In genomic region chr14:76389841-76390240, GRCh38 we compare ENCODE assay signal across 35 cellular contexts. TPM values are rescaled to one million over a fixed set of nuclear protein-coding genes. Genes with fewer than 3 reads are reported as not detected.
"Had no signal": no experiment of that assay in that cellular context is flagged by ENCODE, and none has a peak within 500 bp of the region (broad histone marks: within the 10 kb centered on the region; RNA-seq: fewer than 3 reads in every experiment).

No MANE protein-coding gene starts in this region.

- H3K27me3 ChIP-seq: body of pancreas, brain microvascular endothelial cell had no signal

- H3K9me3 ChIP-seq: adrenal gland, body of pancreas, breast epithelium had no signal

- FAIRE-seq: astrocyte, TTC549 had no signal

- ATAC-seq: activated CD8-positive, alpha-beta T cell treated with anti-CD3 and anti-CD28 coated beads for 36 hours; activated naive CD4-positive, alpha-beta T cell treated with anti-CD3 and anti-CD28 coated beads, Interleukin-2, amount 50 U/mL, for 72 hours; activated T-cell treated with anti-CD3 and anti-CD28 coated beads, Interleukin-2, amount 50 U/mL, for 4 hours; activated T-cell treated with anti-CD3 and anti-CD28 coated beads, Interleukin-2, amount 50 U/mL, for 72 hours; activated T-helper 17 cell treated with anti-CD3 and anti-CD28 coated beads, Interleukin-2, amount 50 U/mL, for 72 hours; body of pancreas had no signal

- H3K36me3 ChIP-seq: adrenal gland, brain microvascular endothelial cell, breast epithelium had no signal

- H3K27ac ChIP-seq: adrenal gland, body of pancreas, brain microvascular endothelial cell, breast epithelium, VCaP had no signal

- H3K4me1 ChIP-seq: adrenal gland, body of pancreas, breast epithelium had no signal

- DNase-seq: activated B cell treated with CpG ODN at 0.5 μM for 24 hours; activated CD4-positive, alpha-beta memory T cell treated with anti-CD3 and anti-CD28 coated beads for 36 hours; activated CD4-positive, alpha-beta T cell treated with anti-CD3 and anti-CD28 coated beads for 4 hours; activated CD4-positive, alpha-beta T cell treated with anti-CD3 and anti-CD28 coated beads, Interleukin-2, amount 10 ng/mL, durations not matched to agents 24 days and 14 days; activated CD4-positive, alpha-beta T cell treated with anti-CD3 and anti-CD28 coated beads, Interleukin-2, amount 50 U/mL, for 1 hour; activated CD4-positive, alpha-beta T cell treated with anti-CD3 and anti-CD28 coated beads, Interleukin-2, amount 50 U/mL, for 4 hours; activated CD4-positive, CD25-positive, alpha-beta regulatory T cell treated with anti-CD3 and anti-CD28 coated beads, Interleukin-2, amount 50 U/mL, for 72 hours; activated CD8-positive, alpha-beta memory T cell treated with anti-CD3 and anti-CD28 coated beads, Interleukin-2, amount 50 U/mL, for 4 hours; activated CD8-positive, alpha-beta T cell treated with anti-CD3 and anti-CD28 coated beads for 36 hours; activated effector memory CD4-positive, alpha-beta T cell treated with anti-CD3 and anti-CD28 coated beads, Interleukin-2, amount 50 U/mL, for 16 hours; activated gamma-delta T cell treated with Interleukin-2 at 50 U/mL for 16 hours; activated naive CD4-positive, alpha-beta T cell; activated naive CD4-positive, alpha-beta T cell treated with anti-CD3 and anti-CD28 coated beads for 36 hours; activated naive CD4-positive, alpha-beta T cell treated with anti-CD3 and anti-CD28 coated beads, Interleukin-2, amount 50 U/mL, for 16 hours; activated naive CD8-positive, alpha-beta T cell treated with anti-CD3 and anti-CD28 coated beads for 36 hours; activated T-cell treated with anti-CD3 and anti-CD28 coated beads for 4 hours; activated T-cell treated with anti-CD3 and anti-CD28 coated beads, Interleukin-2, amount 50 U/mL, for 1 hour; activated T-cell treated with anti-CD3 and anti-CD28 coated beads, Interleukin-2, amount 50 U/mL, for 4 hours; activated T-cell treated with anti-CD3 and anti-CD28 coated beads, Interleukin-2, amount 50 U/mL, for 72 hours; adrenal gland; amniotic stem cell; aorta; body of pancreas; brain microvascular endothelial cell; central memory CD4-positive, alpha-beta T cell; T-helper 1 cell; T-helper 2 cell; T-helper 9 cell had no signal

- H3K4me3 ChIP-seq: adrenal gland, body of pancreas, breast epithelium had no signal

RNA-seq across cellular contexts. Expression of gene ESRRB, which starts 13.9 kb away (rescaled TPM):
- total RNA-seq: activated CD8-positive, alpha-beta memory T cell treated with anti-CD3 and anti-CD28 coated beads for 36 hours; activated naive CD4-positive, alpha-beta T cell treated with anti-CD3 and anti-CD28 coated beads for 36 hours; activated naive CD8-positive, alpha-beta T cell treated with anti-CD3 and anti-CD28 coated beads for 36 hours; astrocyte; body of pancreas had no signal
